14 cellular contexts compared by ENCODE assay signal in genomic region chr20:24791949-24792348, GRCh38.
DNase-seq lines count a peak whose midpoint lies in the region; ATAC-seq and TF ChIP-seq lines count a peak whose summit lies in the region.
"Had no signal": no experiment of that assay in that cellular context is flagged by ENCODE, and none has a peak within 500 bp of the region (broad histone marks: within the 10 kb centered on the region; RNA-seq: fewer than 3 reads in every experiment).

No MANE protein-coding gene starts in this region.

- H3K27me3 ChIP-seq in lower lobe of right lung (ENCODE audit: low read depth) (no peaks in the 10 kb centered on the region), spleen (replicated peaks in 1 of 7) (no peaks in the 10 kb centered on the region), GM23248 (replicated peaks; ENCODE audit: insufficient read depth) (peaks cover 32% of the 10 kb centered on the region)

- no peak overlapping the region for H3K4me2 ChIP-seq in GM23248 (ENCODE audit: unreplicated experiment)

- DNase-seq in GF-D8 (lab: John Stamatoyannopoulos, UW) (peak; percentile 55), lower lobe of right lung (peak; percentile 12), spleen (peak; percentile 17), GM23248 (no peak), erythroblast (lab: John Stamatoyannopoulos, UW) (no peak)
- DNase-seq: CD4-positive, alpha-beta T cell; CD8-positive, alpha-beta memory T cell; DMS 273 treated with DMSO at 0.1 percent for 48 hours; DMS79; EL; GDM1; H7; HCEC 1CT had no signal

- in situ Hi-C loops in GM23248 (cut with MboI), result loop anchor here (25.0 kb wide), 1 partner anchor 630 kb away; no protein-coding TSS in a partner anchor

- no peak for TF ChIP-seq POLR2A in spleen (IDR thresholded peaks at IDR 0.05)
- no peak for TF ChIP-seq POLR2A in erythroblast (IDR thresholded peaks at IDR 0.05; ENCODE audit: low read length)

- TF ChIP-seq CTCF in lower lobe of right lung (IDR thresholded peaks at IDR 0.05) (no peak), spleen (IDR thresholded peaks at IDR 0.05 in 8 of 11, conservative IDR thresholded peaks at IDR 0.05 in 3 of 11) (no peak)

- H3K9me2 ChIP-seq in GM23248 (ENCODE audit: insufficient read depth), result no peaks in the 10 kb centered on the region

- intact Hi-C loops in lower lobe of right lung (cut with DNase I) (no loop called here), spleen (cut with DNase I; ENCODE audit: low total_unique reads) (no loop called here)

- H2AFZ ChIP-seq in GM23248, result no peak overlapping the region

- H3K27ac ChIP-seq in lower lobe of right lung (no peak overlapping the region), spleen (no peak overlapping the region), GM23248 (no peak overlapping the region)

- H3K9me3 ChIP-seq in lower lobe of right lung, result no peaks in the 10 kb centered on the region
- no peaks in the 10 kb centered on the region for H3K9me3 ChIP-seq in spleen
- H3K9me3 ChIP-seq in GM23248 (ENCODE audit: low read depth), result no peaks in the 10 kb centered on the region

- ATAC-seq in lower lobe of right lung, result no peak
- ATAC-seq in GM18519 (IDR thresholded peaks at IDR 0.05; ENCODE audit: low FRiP score, unreplicated experiment), result no peak

- 90 to 97% (median 94%) methylated on average over 2 of the region's 2 CpGs for WGBS in spleen, 5 donors
- 3% methylated on average over 2 of the region's 2 CpGs for WGBS in GM23248 (ENCODE audit: low coverage in 1 of 2, low lambda C conversion rate in 2 of 2, missing lambda C conversion rate in 2 of 2), 2 experiments

- H3K4me1 ChIP-seq in lower lobe of right lung, result no peaks in the 10 kb centered on the region
- H3K4me1 ChIP-seq in spleen, result no peaks in the 10 kb centered on the region
- no peaks in the 10 kb centered on the region for H3K4me1 ChIP-seq in GM23248 (ENCODE audit: insufficient read depth)

- no peak overlapping the region for H3K4me3 ChIP-seq in lower lobe of right lung
- H3K4me3 ChIP-seq in spleen, result no peak overlapping the region
- no peak overlapping the region for H3K4me3 ChIP-seq in GM23248

- H3K79me2 ChIP-seq in GM23248 (ENCODE audit: insufficient read depth), result no peaks in the 10 kb centered on the region

- no peaks in the 10 kb centered on the region for H3F3A ChIP-seq in GM23248 (ENCODE audit: insufficient read depth)

- H4K20me1 ChIP-seq in GM23248 (ENCODE audit: insufficient read depth), result no peaks in the 10 kb centered on the region

- H3K36me3 ChIP-seq in lower lobe of right lung, result no peaks in the 10 kb centered on the region
- no peaks in the 10 kb centered on the region for H3K36me3 ChIP-seq in spleen
- H3K36me3 ChIP-seq in GM23248 (ENCODE audit: low read depth), result no peaks in the 10 kb centered on the region

- no peak overlapping the region for H3K9ac ChIP-seq in GM23248

Comparison
In these comparisons a context has a peak if more than half of its experiments do, and no peak if none do; other contexts are left out.
1. DNase-seq: peak in GF-D8 (single experiment), lower lobe of right lung (single experiment) and spleen (single experiment); none in GM23248 (single experiment) and erythroblast (0 of 2).